8 cellular contexts compared by ENCODE assay signal in genomic region chr16:30394603-30395154, GRCh38. TPM values are rescaled to one million over a fixed set of nuclear protein-coding genes. Genes with fewer than 3 reads are reported as not detected.
DNase-seq lines count a peak whose midpoint lies in the region; ATAC-seq and TF ChIP-seq lines count a peak whose summit lies in the region.

No MANE protein-coding gene starts in this region.

- H4K20me1 ChIP-seq in fibroblast of lung (ENCODE audit: control insufficient read depth, extremely low read depth, insufficient read depth, low read length) (no peaks in the 10 kb centered on the region), osteoblast (ENCODE audit: insufficient read depth, low read length) (no peaks in the 10 kb centered on the region)

- peak; percentile 55 for DNase-seq in DMS53 (lab: John Stamatoyannopoulos, UW)
- DNase-seq in DMS53 treated with DMSO at 0.1 percent for 48 hours (lab: John Stamatoyannopoulos, UW; ENCODE audit: unreplicated experiment): no peak
- DNase-seq in SK-N-DZ (ENCODE audit: low spot score): peak; percentile 71
- peak in 1 of 2 donors; percentile 62 for DNase-seq in fibroblast of lung (ENCODE audit: low read depth in 2 of 2)
- peak; percentile 96 for DNase-seq in osteoblast (ENCODE audit: insufficient read length, low spot score, missing footprints)
- no peak for DNase-seq in ureter (ENCODE audit: low spot score)

- peak overlapping the region; percentile 48 for H3K27ac ChIP-seq in fibroblast of lung (ENCODE audit: insufficient read depth, low read length)
- H3K27ac ChIP-seq in osteoblast (ENCODE audit: low read depth, low read length): peak overlapping the region; percentile 69

- peak overlapping the region; percentile 65 for H3K9ac ChIP-seq in fibroblast of lung (ENCODE audit: insufficient read depth, low read length)

- H3K36me3 ChIP-seq in fibroblast of lung (ENCODE audit: control insufficient read depth, insufficient read depth, low read length) (peaks cover 7% of the 10 kb centered on the region), osteoblast (ENCODE audit: insufficient read depth, low read length) (peaks cover 4% of the 10 kb centered on the region)

- TF ChIP-seq CTCF in fibroblast of lung (conservative IDR thresholded peaks at IDR 0.05 in 1 of 2, IDR thresholded peaks at IDR 0.05 in 1 of 2; ENCODE audit: low read depth in 1 of 2, low read length in 2 of 2): no peak
- no peak for TF ChIP-seq CTCF in osteoblast (IDR thresholded peaks at IDR 0.05; ENCODE audit: extremely low read depth, low read depth, low read length)

- peak overlapping the region; percentile 49 to 73 (median 63) for H3K4me3 ChIP-seq in fibroblast of lung (replicated peaks in 1 of 4; ENCODE audit: control extremely low read depth in 1 of 4, insufficient read depth in 1 of 4, low read depth in 3 of 4, low read length in 4 of 4)
- peak overlapping the region; percentile 92 for H3K4me3 ChIP-seq in osteoblast (ENCODE audit: insufficient read depth, low read length)

- H3K4me2 ChIP-seq in fibroblast of lung (ENCODE audit: extremely low read depth, insufficient read depth, low read length) (peak overlapping the region; percentile 96), osteoblast (ENCODE audit: insufficient read depth, low read length) (peak overlapping the region; percentile 84)

- H3K9me3 ChIP-seq in fibroblast of lung (ENCODE audit: control insufficient read depth, insufficient read depth, low read depth, low read length) (no peaks in the 10 kb centered on the region), osteoblast (ENCODE audit: low read depth, low read length) (no peaks in the 10 kb centered on the region)

- H3K27me3 ChIP-seq in fibroblast of lung (ENCODE audit: control insufficient read depth, insufficient read depth, low read length) (no peaks in the 10 kb centered on the region), osteoblast (ENCODE audit: insufficient read depth, low read length) (no peaks in the 10 kb centered on the region)

- H2AFZ ChIP-seq in fibroblast of lung (ENCODE audit: low read length): peak overlapping the region; percentile 44
- peak overlapping the region; percentile 89 for H2AFZ ChIP-seq in osteoblast (ENCODE audit: low read length)

- H3K79me2 ChIP-seq in fibroblast of lung (ENCODE audit: control insufficient read depth, insufficient read depth, low read length): no peaks in the 10 kb centered on the region
- H3K79me2 ChIP-seq in osteoblast (ENCODE audit: insufficient read depth, low read length): peaks cover 17% of the 10 kb centered on the region

- H3K4me1 ChIP-seq in fibroblast of lung (ENCODE audit: control insufficient read depth, extremely low read depth, insufficient read depth, low read length) (peaks cover 8% of the 10 kb centered on the region), osteoblast (ENCODE audit: insufficient read depth, low read length) (peaks cover 21% of the 10 kb centered on the region)

- no peak for ATAC-seq in HG02938 (IDR thresholded peaks at IDR 0.05; ENCODE audit: unreplicated experiment)
- ATAC-seq in HG03460 (IDR thresholded peaks at IDR 0.05; ENCODE audit: unreplicated experiment): no peak

RNA-seq across cellular contexts. Expression of gene ZNF48, which starts 0.5 kb away (rescaled TPM):
- 35.7 and 36.2 TPM in 2 replicates for polyA plus RNA-seq in SK-N-DZ (2014; cell fraction: cytosol; rRNA removed)
- polyA plus RNA-seq in SK-N-DZ (2014; cell fraction: nucleus; rRNA removed): 28.7 and 38.1 TPM in 2 replicates
- total RNA-seq in fibroblast of lung (7.3 and 7.7 TPM in 2 replicates), osteoblast (10.0 and 10.9 TPM in 2 replicates), ureter (8.1 TPM)
- polyA plus RNA-seq in fibroblast of lung: 3.2 and 4.0 TPM in 2 replicates
- polyA plus RNA-seq in fibroblast of lung (2012): 3.6 and 4.4 TPM in 2 replicates
- 3.7 and 5.3 TPM in 2 replicates for polyA minus RNA-seq in fibroblast of lung (ENCODE audit: low replicate concordance)

RNA-seq across cellular contexts. Expression of gene SEPTIN1, which starts 12.3 kb away (rescaled TPM):
- 2.5 TPM in 1 of 2 replicates, not detected in the other for polyA plus RNA-seq in SK-N-DZ (2014; cell fraction: cytosol; rRNA removed)
- 0.23 and 0.26 TPM in 2 replicates for polyA plus RNA-seq in SK-N-DZ (2014; cell fraction: nucleus; rRNA removed)
- total RNA-seq in fibroblast of lung (0.17 and 0.26 TPM in 2 replicates), osteoblast (0.29 TPM in 1 of 2 replicates, not detected in the other), ureter (8.2 TPM)
- 0.17 TPM in 1 of 2 replicates, not detected in the other for polyA plus RNA-seq in fibroblast of lung
- polyA plus RNA-seq in fibroblast of lung (2012): 0.78 and 2.0 TPM in 2 replicates
- 0.24 TPM in 1 of 2 replicates, not detected in the other for polyA minus RNA-seq in fibroblast of lung (ENCODE audit: low replicate concordance)

RNA-seq across cellular contexts. Expression of gene ZNF771, which starts 12.7 kb away (rescaled TPM):
- 27.7 and 40.1 TPM in 2 replicates for polyA plus RNA-seq in SK-N-DZ (2014; cell fraction: cytosol; rRNA removed)
- polyA plus RNA-seq in SK-N-DZ (2014; cell fraction: nucleus; rRNA removed): 21.8 and 34.0 TPM in 2 replicates
- 8.4 and 10.5 TPM in 2 replicates for total RNA-seq in fibroblast of lung
- polyA plus RNA-seq in fibroblast of lung: 3.1 and 4.5 TPM in 2 replicates
- 3.5 and 8.0 TPM in 2 replicates for polyA plus RNA-seq in fibroblast of lung (2012)
- 1.4 and 4.7 TPM in 2 replicates for polyA minus RNA-seq in fibroblast of lung (ENCODE audit: low replicate concordance)
- total RNA-seq in osteoblast: 10.9 and 14.8 TPM in 2 replicates
- total RNA-seq in ureter: 5.2 TPM

RNA-seq across cellular contexts. Expression of gene MYL11, which starts 20.1 kb away (rescaled TPM):
- not detected in 2 replicates for polyA plus RNA-seq in SK-N-DZ (2014; cell fraction: cytosol; rRNA removed)
- 1.5 TPM in 1 of 2 replicates, not detected in the other for polyA plus RNA-seq in SK-N-DZ (2014; cell fraction: nucleus; rRNA removed)
- total RNA-seq in fibroblast of lung (not detected in 2 replicates), osteoblast (not detected in 2 replicates), ureter (2.9 TPM)
- polyA plus RNA-seq in fibroblast of lung: 0.11 and 0.45 TPM in 2 replicates
- polyA plus RNA-seq in fibroblast of lung (2012): 0.78 and 0.87 TPM in 2 replicates
- polyA minus RNA-seq in fibroblast of lung (ENCODE audit: low replicate concordance): 2.8 TPM in 1 of 2 replicates, not detected in the other

RNA-seq across cellular contexts. Expression of gene TBC1D10B, which starts 24.4 kb away (rescaled TPM):
- polyA plus RNA-seq in SK-N-DZ (2014; cell fraction: cytosol; rRNA removed): 32.4 and 36.4 TPM in 2 replicates
- polyA plus RNA-seq in SK-N-DZ (2014; cell fraction: nucleus; rRNA removed): 22.7 and 35.0 TPM in 2 replicates
- total RNA-seq in fibroblast of lung (22.1 and 29.6 TPM in 2 replicates), osteoblast (26.5 and 31.5 TPM in 2 replicates), ureter (36.9 TPM)
- polyA plus RNA-seq in fibroblast of lung: 14.8 and 22.1 TPM in 2 replicates
- polyA plus RNA-seq in fibroblast of lung (2012): 27.7 and 39.0 TPM in 2 replicates
- polyA minus RNA-seq in fibroblast of lung (ENCODE audit: low replicate concordance): 65.2 and 104 TPM in 2 replicates

Comparison
In these comparisons a context has a peak if more than half of its experiments do, and no peak if none do; other contexts are left out.
1. DNase-seq: peak in DMS53 (single experiment), SK-N-DZ (single experiment) and osteoblast (single experiment); none in DMS53 treated with DMSO at 0.1 percent for 48 hours (single experiment) and ureter (single experiment).